ENCODE assay signal across 26 cellular contexts in the genomic region with DNA sequence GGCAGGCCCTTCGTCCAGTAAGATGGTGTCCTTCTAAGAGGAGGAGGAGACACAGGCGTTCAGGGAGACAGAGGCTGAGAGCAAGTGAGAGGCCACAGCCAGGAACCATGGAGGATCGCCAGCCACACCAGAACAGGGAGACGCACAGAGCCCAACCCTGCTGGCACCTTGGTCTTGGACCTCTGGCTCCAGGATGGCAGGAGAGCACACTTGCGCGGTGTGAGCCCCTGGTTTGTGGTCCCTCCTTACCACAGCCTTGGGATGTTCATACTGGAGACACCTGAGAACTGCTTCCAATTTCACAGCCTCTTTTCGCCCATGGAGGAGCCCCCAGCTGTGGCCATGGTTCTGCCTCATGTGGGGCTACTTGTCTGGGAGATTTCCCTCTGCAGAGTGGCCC.
DNase-seq lines count a peak whose midpoint lies in the region; ATAC-seq, FAIRE-seq and TF ChIP-seq lines count a peak whose summit lies in the region.
"Had no signal": no experiment of that assay in that cellular context is flagged by ENCODE, and none has a peak within 500 bp of the region (broad histone marks: within the 10 kb centered on the region; RNA-seq: fewer than 3 reads in every experiment).

No MANE protein-coding gene starts in this region.

- H3K27me3 ChIP-seq in lower lobe of right lung (ENCODE audit: low read depth) (no peaks in the 10 kb centered on the region), upper lobe of right lung (no peaks in the 10 kb centered on the region)

- H3K4me3 ChIP-seq in lower lobe of right lung: no peak overlapping the region
- no peak overlapping the region for H3K4me3 ChIP-seq in upper lobe of right lung
- H3K4me3 ChIP-seq: GM23248 had no signal

- peaks cover 2% of the 10 kb centered on the region for H3K36me3 Mint-ChIP-seq in activated CD4-positive, alpha-beta memory T cell treated with anti-CD3 and anti-CD28 coated beads for 36 hours
- H3K36me3 Mint-ChIP-seq: CD14-positive monocyte, IgD-negative memory B cell had no signal

- POLR2A ChIA-PET in activated CD4-positive, alpha-beta memory T cell treated with anti-CD3 and anti-CD28 coated beads for 36 hours (lab: Charles Lee): no interaction called here

- DNase-seq in activated naive CD4-positive, alpha-beta T cell treated with anti-CD3 and anti-CD28 coated beads, Interleukin-2, amount 50 U/mL, for 16 hours: peak; percentile 0
- no peak for DNase-seq in activated naive CD4-positive, alpha-beta T cell (lab: John Stamatoyannopoulos, UW)
- DNase-seq in lower lobe of right lung: peak; percentile 24
- peak; percentile 35 for DNase-seq in sciatic nerve (ENCODE audit: low spot score)
- peak; percentile 48 for DNase-seq in upper lobe of right lung
- DNase-seq in activated CD4-positive, alpha-beta memory T cell treated with anti-CD3 and anti-CD28 coated beads for 36 hours: no peak
- DNase-seq in putamen (ENCODE audit: low spot score): no peak
- DNase-seq in H54 (ENCODE audit: insufficient read length, low spot score): no peak
- DNase-seq: DMS53; GDM1; GM23248; HCEC 1CT; NCI-H1105 treated with DMSO at 0.1 percent for 48 hours; NCI-H1694; NCI-H2081; NCI-H2171; NCI-H345; NCI-H524; NCI-H774; NK-92 treated with Interleukin-12 subunit alpha and Interleukin-12 subunit beta, amount 100 ng/mL, for 24 hours had no signal

- H3K27ac Mint-ChIP-seq in activated CD4-positive, alpha-beta memory T cell treated with anti-CD3 and anti-CD28 coated beads for 36 hours: no peak overlapping the region
- H3K27ac Mint-ChIP-seq: B cell, CD14-positive monocyte had no signal

- TF ChIP-seq POLR2A in H54 (IDR thresholded peaks at IDR 0.05; ENCODE audit: low read depth, low read length): no peak

- no peak for FAIRE-seq in H54 (lab: Jason Lieb, UNC)
- FAIRE-seq: GM18507, RCC 7860 had no signal

- no peaks in the 10 kb centered on the region for H3K4me1 ChIP-seq in lower lobe of right lung
- H3K4me1 ChIP-seq in upper lobe of right lung: no peaks in the 10 kb centered on the region

- peaks cover 15% of the 10 kb centered on the region for H3K27me3 Mint-ChIP-seq in activated CD4-positive, alpha-beta memory T cell treated with anti-CD3 and anti-CD28 coated beads for 36 hours

- CTCF ChIA-PET in activated CD4-positive, alpha-beta memory T cell treated with anti-CD3 and anti-CD28 coated beads for 36 hours (lab: Charles Lee): no interaction called here

- H3K36me3 ChIP-seq in lower lobe of right lung (no peaks in the 10 kb centered on the region), upper lobe of right lung (no peaks in the 10 kb centered on the region)

- H3K4me1 Mint-ChIP-seq in activated CD4-positive, alpha-beta memory T cell treated with anti-CD3 and anti-CD28 coated beads for 36 hours (ENCODE audit: low read depth): no peaks in the 10 kb centered on the region
- H3K4me1 Mint-ChIP-seq: B cell, CD14-positive monocyte had no signal

- ATAC-seq in lower lobe of right lung (no peak), sciatic nerve (no peak), upper lobe of right lung (peak; percentile 15)
- ATAC-seq: Right ventricle myocardium inferior had no signal

- intact Hi-C loops in lower lobe of right lung (cut with DNase I) (no loop called here), sciatic nerve (cut with DNase I) (no loop called here), upper lobe of right lung (cut with DNase I) (no loop called here)
- intact Hi-C loops in activated CD4-positive, alpha-beta memory T cell treated with anti-CD3 and anti-CD28 coated beads for 36 hours (cut with micrococcal nuclease): no loop called here

- peaks cover 7% of the 10 kb centered on the region for H3K9me3 Mint-ChIP-seq in activated CD4-positive, alpha-beta memory T cell treated with anti-CD3 and anti-CD28 coated beads for 36 hours

- H3K4me3 Mint-ChIP-seq in activated CD4-positive, alpha-beta memory T cell treated with anti-CD3 and anti-CD28 coated beads for 36 hours: no peak overlapping the region
- H3K4me3 Mint-ChIP-seq: B cell, CD14-positive monocyte, IgD-negative memory B cell had no signal

- TF ChIP-seq CTCF in lower lobe of right lung (IDR thresholded peaks at IDR 0.05) (no peak), upper lobe of right lung (IDR thresholded peaks at IDR 0.05) (no peak)

- H3K27ac ChIP-seq in lower lobe of right lung (no peak overlapping the region), upper lobe of right lung (no peak overlapping the region)
- H3K27ac ChIP-seq: GM23248 had no signal

- H3K9me3 ChIP-seq in lower lobe of right lung (no peaks in the 10 kb centered on the region), upper lobe of right lung (no peaks in the 10 kb centered on the region)

Comparison
In these comparisons a context has a peak if more than half of its experiments do, and no peak if none do; other contexts are left out.
1. DNase-seq: peak in activated naive CD4-positive, alpha-beta T cell treated with anti-CD3 and anti-CD28 coated beads, Interleukin-2, amount 50 U/mL, for 16 hours (single experiment), lower lobe of right lung (single experiment), sciatic nerve (single experiment) and upper lobe of right lung (single experiment); none in activated naive CD4-positive, alpha-beta T cell (0 of 4), activated CD4-positive, alpha-beta memory T cell treated with anti-CD3 and anti-CD28 coated beads for 36 hours (single experiment), putamen (single experiment) and H54 (single experiment).